ENCODE assay signal across 12 cellular contexts in genomic region chr16:11114366-11115164, GRCh38.
DNase-seq lines count a peak whose midpoint lies in the region; ATAC-seq, FAIRE-seq and TF ChIP-seq lines count a peak whose summit lies in the region.
"Had no signal": no experiment of that assay in that cellular context is flagged by ENCODE, and none has a peak within 500 bp of the region (broad histone marks: within the 10 kb centered on the region; RNA-seq: fewer than 3 reads in every experiment).

No MANE protein-coding gene starts in this region.

- no peaks in the 10 kb centered on the region for H3K27me3 Mint-ChIP-seq in brain

- H3K9me3 Mint-ChIP-seq in brain: peaks cover 0 to 9% (median 6%) of the 10 kb centered on the region in 5 experiments

- peak overlapping the region; percentile 44 for H3K27ac ChIP-seq in SJSA1
- no peak overlapping the region for H3K27ac ChIP-seq in SJCRH30
- H3K27ac ChIP-seq: gastrocnemius medialis had no signal

- TF ChIP-seq CTCF in brain (conservative IDR thresholded peaks at IDR 0.05): no peak

- H3K4me1 ChIP-seq in SJSA1 (replicated peaks) (peaks cover 35% of the 10 kb centered on the region), SJCRH30 (peaks cover 8% of the 10 kb centered on the region)
- H3K4me1 ChIP-seq: gastrocnemius medialis had no signal

- H3K4me3 Mint-ChIP-seq in brain: no peak overlapping the region

- no peaks in the 10 kb centered on the region for H3K36me3 ChIP-seq in SJSA1
- H3K36me3 ChIP-seq in SJCRH30: no peaks in the 10 kb centered on the region
- H3K36me3 ChIP-seq: gastrocnemius medialis, Peyer's patch had no signal

- H3K4me1 Mint-ChIP-seq in brain: peaks cover 26% of the 10 kb centered on the region

- peaks cover 55% of the 10 kb centered on the region for H3K36me3 Mint-ChIP-seq in brain

- peak overlapping the region; percentile 30 to 77 (median 74) for H3K27ac Mint-ChIP-seq in brain

- no peaks in the 10 kb centered on the region for H3K27me3 ChIP-seq in SJSA1 (replicated peaks)
- H3K27me3 ChIP-seq in SJCRH30: no peaks in the 10 kb centered on the region
- H3K27me3 ChIP-seq: gastrocnemius medialis, Peyer's patch had no signal

- ATAC-seq in HG02981 (IDR thresholded peaks at IDR 0.05; ENCODE audit: unreplicated experiment): no peak
- ATAC-seq: gastrocnemius medialis had no signal

- H3K9me3 ChIP-seq in SJSA1 (replicated peaks) (no peaks in the 10 kb centered on the region), SJCRH30 (replicated peaks) (0 out of 2 replicates have a peak, but pooled peaks cover 4% of the 10 kb centered on the region)

- no peak overlapping the region for H3K4me3 ChIP-seq in SJSA1
- H3K4me3 ChIP-seq in SJCRH30: no peak overlapping the region
- H3K4me3 ChIP-seq: gastrocnemius medialis, Peyer's patch had no signal

- DNase-seq in GM19239 (ENCODE audit: insufficient read length, low spot score) (no peak), SJSA1 (ENCODE audit: low read depth in 1 of 2, low spot score in 2 of 2) (no peak), RPMI8226 (no peak), COLO829 (ENCODE audit: low spot score) (no peak), SJCRH30 (no peak)
- peak; percentile 37 for DNase-seq in stimulated activated CD4-positive, alpha-beta T cell treated with anti-CD3 and anti-CD28 coated beads, Interleukin-4, amount 100 ng/mL, for 24 hours
- DNase-seq: gastrocnemius medialis, H7, NCI-H187, Peyer's patch had no signal

- peak; percentile 67 for FAIRE-seq in GM19239 (lab: Jason Lieb, UNC)
